ENCODE assay signal across 8 cellular contexts in the genomic region with DNA sequence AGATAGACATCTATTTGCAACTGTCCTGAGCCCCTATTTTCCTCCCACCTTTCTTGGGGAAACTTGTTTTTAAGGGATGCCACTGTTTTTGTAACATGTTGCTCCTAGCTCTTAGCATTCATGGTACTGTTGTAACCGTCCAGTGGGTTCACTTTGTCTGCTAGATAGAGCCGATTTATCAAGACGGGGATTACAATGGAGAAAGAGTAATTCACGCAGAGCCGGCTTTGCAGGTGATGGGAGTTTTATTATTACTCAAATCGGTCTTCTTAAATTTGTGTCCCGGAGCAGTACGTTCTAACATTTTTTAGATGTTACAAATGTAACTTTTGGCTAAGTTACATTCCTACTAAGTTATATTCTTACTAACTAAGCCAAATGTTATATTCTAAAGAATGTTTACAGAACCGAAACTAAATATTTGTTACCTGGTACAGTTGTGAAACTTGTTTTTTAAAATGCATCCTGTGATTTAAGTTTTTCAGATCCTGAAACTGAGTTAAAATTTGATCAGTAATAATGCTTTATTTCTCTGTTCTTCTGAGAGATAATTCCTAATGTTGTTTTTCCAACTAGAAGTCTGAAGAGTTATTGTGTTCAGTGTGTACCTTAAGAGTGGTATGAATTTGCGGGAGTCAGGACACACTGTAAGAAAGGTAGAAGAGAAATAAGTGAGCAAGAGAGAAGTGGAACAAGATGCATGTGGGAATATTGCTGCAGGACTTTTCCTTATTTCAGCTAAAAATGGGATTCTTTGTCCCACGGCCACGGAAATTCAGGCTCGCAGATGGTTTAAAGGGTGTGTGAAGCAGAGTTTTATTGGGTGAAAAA. TPM values are rescaled to one million over a fixed set of nuclear protein-coding genes. Genes with fewer than 3 reads are reported as not detected.
DNase-seq lines count a peak whose midpoint lies in the region; ATAC-seq and TF ChIP-seq lines count a peak whose summit lies in the region.

No MANE protein-coding gene starts in this region.

- H3K79me2 ChIP-seq in smooth muscle cell (ENCODE audit: low read depth): peaks cover 32% of the 10 kb centered on the region

- CTCF ChIA-PET in activated CD8-positive, alpha-beta T cell treated with anti-CD3 and anti-CD28 coated beads, Interleukin-2, amount 10 ng/mL, durations not matched to agents 7 days and 5 days (lab: Charles Lee): interaction anchor here (0.9 to 2.8 kb wide), 10 partner anchors 9 to 110 kb away, joined by 3 to 23 read pairs (median 6); a partner anchor contains a TSS

- H2AFZ ChIP-seq in smooth muscle cell (ENCODE audit: low read depth): peak overlapping the region; percentile 56

- peak overlapping the region; percentile 88 for H3K4me2 ChIP-seq in smooth muscle cell

- peak overlapping the region; percentile 57 to 73 for H3K4me3 ChIP-seq in right atrium auricular region
- peak overlapping the region; percentile 59 for H3K4me3 ChIP-seq in smooth muscle cell

- H3K36me3 Mint-ChIP-seq in activated T-cell treated with anti-CD3 and anti-CD28 coated beads, Interleukin-2, amount 50 U/mL, for 24 hours (ENCODE audit: low read depth): peaks cover 81% of the 10 kb centered on the region
- peaks cover 72% of the 10 kb centered on the region for H3K36me3 Mint-ChIP-seq in activated CD8-positive, alpha-beta T cell treated with anti-CD3 and anti-CD28 coated beads, Interleukin-2, amount 10 ng/mL, durations not matched to agents 7 days and 5 days (ENCODE audit: low read depth)

- whole genome bisulfite sequencing in smooth muscle cell (ENCODE audit: low lambda C conversion rate): 18% methylated on average over 13 of the region's 13 CpGs

- H3K27me3 ChIP-seq in right atrium auricular region (no peaks in the 10 kb centered on the region), smooth muscle cell (ENCODE audit: low read depth) (no peaks in the 10 kb centered on the region)

- peaks cover 20% of the 10 kb centered on the region for H3K9me3 Mint-ChIP-seq in activated T-cell treated with anti-CD3 and anti-CD28 coated beads, Interleukin-2, amount 50 U/mL, for 24 hours
- H3K9me3 Mint-ChIP-seq in activated CD8-positive, alpha-beta T cell treated with anti-CD3 and anti-CD28 coated beads, Interleukin-2, amount 10 ng/mL, durations not matched to agents 7 days and 5 days (ENCODE audit: insufficient read depth): peaks cover 7% of the 10 kb centered on the region

- no peaks in the 10 kb centered on the region for H3K9me3 ChIP-seq in right atrium auricular region
- no peaks in the 10 kb centered on the region for H3K9me3 ChIP-seq in smooth muscle cell (replicated peaks; ENCODE audit: low read depth)

- H3K27ac Mint-ChIP-seq in activated T-cell treated with anti-CD3 and anti-CD28 coated beads, Interleukin-2, amount 50 U/mL, for 24 hours: peak overlapping the region; percentile 98
- H3K27ac Mint-ChIP-seq in activated CD8-positive, alpha-beta T cell treated with anti-CD3 and anti-CD28 coated beads, Interleukin-2, amount 10 ng/mL, durations not matched to agents 7 days and 5 days: peak overlapping the region; percentile 100

- no peak for DNase-seq in activated T-cell treated with anti-CD3 and anti-CD28 coated beads, Interleukin-2, amount 50 U/mL, for 24 hours
- DNase-seq in activated T-cell treated with anti-CD3 and anti-CD28 coated beads for 4 hours: no peak
- DNase-seq in activated CD8-positive, alpha-beta T cell treated with anti-CD3 and anti-CD28 coated beads, Interleukin-2, amount 10 ng/mL, durations not matched to agents 7 days and 5 days: no peak
- no peak for DNase-seq in right atrium auricular region (ENCODE audit: low spot score)
- no peak for DNase-seq in smooth muscle cell (lab: John Stamatoyannopoulos, UW; ENCODE audit: unreplicated experiment)
- no peak for DNase-seq in occipital lobe (lab: John Stamatoyannopoulos, UW)
- no peak for DNase-seq in activated CD4-positive, alpha-beta T cell treated with anti-CD3 and anti-CD28 coated beads for 1 hour
- no peak for DNase-seq in activated gamma-delta T cell treated with Interleukin-2 at 50 U/mL for 16 hours

- H4K20me1 ChIP-seq in smooth muscle cell (ENCODE audit: low read depth): no peaks in the 10 kb centered on the region

- no peak for ATAC-seq in activated CD8-positive, alpha-beta T cell treated with anti-CD3 and anti-CD28 coated beads, Interleukin-2, amount 10 ng/mL, durations not matched to agents 7 days and 5 days

- H3K27ac ChIP-seq in right atrium auricular region (peak overlapping the region; percentile 87 to 90), smooth muscle cell (ENCODE audit: low read depth) (peak overlapping the region; percentile 97)

- peak overlapping the region; percentile 93 for H3K4me3 Mint-ChIP-seq in activated T-cell treated with anti-CD3 and anti-CD28 coated beads, Interleukin-2, amount 50 U/mL, for 24 hours
- H3K4me3 Mint-ChIP-seq in activated CD8-positive, alpha-beta T cell treated with anti-CD3 and anti-CD28 coated beads, Interleukin-2, amount 10 ng/mL, durations not matched to agents 7 days and 5 days: peak overlapping the region; percentile 88

- peak overlapping the region; percentile 86 for H3K9ac ChIP-seq in smooth muscle cell (ENCODE audit: low read depth)

- peaks cover 16% of the 10 kb centered on the region for H3F3A ChIP-seq in smooth muscle cell (ENCODE audit: low read depth)

- H3K4me1 ChIP-seq in right atrium auricular region: peaks cover 0 to 27% of the 10 kb centered on the region in 2 donors
- H3K4me1 ChIP-seq in smooth muscle cell (ENCODE audit: low read depth): peaks cover 28% of the 10 kb centered on the region

- no peaks in the 10 kb centered on the region for H3K27me3 Mint-ChIP-seq in activated T-cell treated with anti-CD3 and anti-CD28 coated beads, Interleukin-2, amount 50 U/mL, for 24 hours
- peaks cover 2% of the 10 kb centered on the region for H3K27me3 Mint-ChIP-seq in activated CD8-positive, alpha-beta T cell treated with anti-CD3 and anti-CD28 coated beads, Interleukin-2, amount 10 ng/mL, durations not matched to agents 7 days and 5 days (ENCODE audit: low read depth)

- H3K4me1 Mint-ChIP-seq in activated T-cell treated with anti-CD3 and anti-CD28 coated beads, Interleukin-2, amount 50 U/mL, for 24 hours (ENCODE audit: low read depth): peaks cover 66% of the 10 kb centered on the region
- H3K4me1 Mint-ChIP-seq in activated CD8-positive, alpha-beta T cell treated with anti-CD3 and anti-CD28 coated beads, Interleukin-2, amount 10 ng/mL, durations not matched to agents 7 days and 5 days (ENCODE audit: low read depth): peaks cover 56% of the 10 kb centered on the region

- POLR2A ChIA-PET in activated CD8-positive, alpha-beta T cell treated with anti-CD3 and anti-CD28 coated beads, Interleukin-2, amount 10 ng/mL, durations not matched to agents 7 days and 5 days (lab: Charles Lee): interaction anchor here (0.6 to 4.9 kb wide), 23 partner anchors 11 to 910 kb away, joined by 3 to 432 read pairs (median 4); a partner anchor contains a TSS

- TF ChIP-seq CTCF in right atrium auricular region (IDR thresholded peaks at IDR 0.05) (no peak), smooth muscle cell (IDR thresholded peaks at IDR 0.05; ENCODE audit: borderline replicate concordance, insufficient read depth, poor library complexity, severe bottlenecking) (no peak)

- H3K36me3 ChIP-seq in right atrium auricular region: no peaks in the 10 kb centered on the region
- no peaks in the 10 kb centered on the region for H3K36me3 ChIP-seq in smooth muscle cell (ENCODE audit: low read depth)

RNA-seq across cellular contexts. Expression of a gene that starts 20.6 kb away (rescaled TPM):
- total RNA-seq in activated CD8-positive, alpha-beta T cell treated with anti-CD3 and anti-CD28 coated beads, Interleukin-2, amount 10 ng/mL, durations not matched to agents 7 days and 5 days: 100 to 1,000 TPM; 277 to 282 TPM
- total RNA-seq in right atrium auricular region (1 to 10 TPM; 6.5 to 6.9 TPM), smooth muscle cell (4.3 and 5.8 TPM in 2 replicates), occipital lobe (11.4 TPM)
- 2.2 and 5.2 TPM in 2 replicates for polyA plus RNA-seq in smooth muscle cell

RNA-seq across cellular contexts. Expression of a gene that starts 41.2 kb away (rescaled TPM):
- 1 to 10 TPM; 6.0 to 6.3 TPM for total RNA-seq in activated CD8-positive, alpha-beta T cell treated with anti-CD3 and anti-CD28 coated beads, Interleukin-2, amount 10 ng/mL, durations not matched to agents 7 days and 5 days
- total RNA-seq in right atrium auricular region (under 1 TPM in 1 of 2 donors, not detected in 1; 0.75 TPM), smooth muscle cell (not detected in 2 replicates), occipital lobe (not detected)
- polyA plus RNA-seq in smooth muscle cell: not detected in 2 replicates

Comparison
In these comparisons a context has a peak if more than half of its experiments do, and no peak if none do; other contexts are left out.
1. RNA of a gene that starts 20.6 kb away (total RNA-seq): 277 to 282 TPM in activated CD8-positive, alpha-beta T cell treated with anti-CD3 and anti-CD28 coated beads, Interleukin-2, amount 10 ng/mL, durations not matched to agents 7 days and 5 days; 11.4 TPM in occipital lobe (single experiment), 6.5 to 6.9 TPM in right atrium auricular region and 4.3 to 5.8 TPM in smooth muscle cell; every median in the first group is over 10 times any median in the second.